ENCODE assay signal across 9 cellular contexts in the genomic region with DNA sequence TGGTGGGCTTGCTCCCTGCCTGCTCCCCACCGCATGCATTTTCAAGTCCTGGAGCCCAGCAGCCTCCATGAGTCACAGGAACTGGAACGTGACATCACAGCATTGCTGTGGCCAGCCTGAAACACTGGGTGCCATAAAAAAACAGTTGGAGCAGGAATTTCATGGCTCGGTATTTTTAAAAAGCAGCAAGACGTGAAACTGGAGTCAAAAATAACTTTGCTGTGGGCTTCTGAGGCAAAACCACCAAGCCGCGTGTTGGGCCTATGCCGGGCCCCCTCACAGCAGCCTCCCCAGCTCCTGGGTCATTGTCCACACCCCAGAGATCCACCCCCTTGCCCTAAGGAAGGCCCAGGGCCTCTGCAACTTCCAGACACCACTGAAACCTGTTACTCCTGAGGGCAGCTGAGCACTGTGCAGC. TPM values are rescaled to one million over a fixed set of nuclear protein-coding genes. Genes with fewer than 3 reads are reported as not detected.
DNase-seq lines count a peak whose midpoint lies in the region; ATAC-seq, FAIRE-seq and TF ChIP-seq lines count a peak whose summit lies in the region.
"Had no signal": no experiment of that assay in that cellular context is flagged by ENCODE, and none has a peak within 500 bp of the region (broad histone marks: within the 10 kb centered on the region; RNA-seq: fewer than 3 reads in every experiment).

No MANE protein-coding gene starts in this region.

- H3K4me1 ChIP-seq in keratinocyte (ENCODE audit: control insufficient read depth, extremely low read depth, insufficient read depth, low read length): peaks cover 8% of the 10 kb centered on the region
- H3K4me1 ChIP-seq in OCI-LY7 (ENCODE audit: insufficient read depth, low read length, poor library complexity, severe bottlenecking): peaks cover 7% of the 10 kb centered on the region

- CTCF ChIA-PET in OCI-LY7 (lab: Charles Lee; ENCODE audit: unreplicated experiment): no interaction called here

- H3K9ac ChIP-seq in keratinocyte (ENCODE audit: control insufficient read depth, extremely low read depth, insufficient read depth, low read length): no peak overlapping the region

- H3K9me2 ChIP-seq in OCI-LY7 (ENCODE audit: insufficient read depth, low read length): no peaks in the 10 kb centered on the region

- H3K36me3 ChIP-seq in brain microvascular endothelial cell (replicated peaks) (no peaks in the 10 kb centered on the region), keratinocyte (ENCODE audit: control insufficient read depth in 2 of 2, extremely low read depth in 1 of 2, insufficient read depth in 2 of 2, low read length in 2 of 2) (peaks cover 2 to 12% of the 10 kb centered on the region in 2 experiments), OCI-LY7 (ENCODE audit: insufficient read depth, low read length) (peaks cover 40% of the 10 kb centered on the region; the same call in 1 of the 2 replicates)

- no peaks in the 10 kb centered on the region for H3K79me2 ChIP-seq in keratinocyte (ENCODE audit: control insufficient read depth, insufficient read depth, low read length)
- no peaks in the 10 kb centered on the region for H3K79me2 ChIP-seq in OCI-LY7 (ENCODE audit: insufficient read depth, low read depth, low read length)

- H3K27ac ChIP-seq in brain microvascular endothelial cell (peak overlapping the region; percentile 85), keratinocyte (ENCODE audit: control insufficient read depth, insufficient read depth, low read length) (peak overlapping the region; percentile 6), temporal lobe (ENCODE audit: low read depth, low read length) (peak overlapping the region; percentile 81), OCI-LY7 (ENCODE audit: low read depth, low read length, poor library complexity, severe bottlenecking) (no peak overlapping the region)

- H4K20me1 ChIP-seq in keratinocyte (ENCODE audit: control insufficient read depth, extremely low read depth, insufficient read depth, low read length): no peaks in the 10 kb centered on the region
- H4K20me1 ChIP-seq in OCI-LY7 (ENCODE audit: insufficient read depth, low read length): no peaks in the 10 kb centered on the region

- ATAC-seq in HG02885 (IDR thresholded peaks at IDR 0.05; ENCODE audit: poor library complexity, unreplicated experiment): no peak

- BruUV-seq in OCI-LY7 (replicated peaks; lab: Mats Ljungman, UMichigan): no TSS peak

- no peaks in the 10 kb centered on the region for H3K27me3 ChIP-seq in brain microvascular endothelial cell (replicated peaks)
- H3K27me3 ChIP-seq in keratinocyte (ENCODE audit: control insufficient read depth, extremely low read depth, insufficient read depth, low read length): no peaks in the 10 kb centered on the region

- H3K27ac Mint-ChIP-seq in HFFc6: peak overlapping the region; percentile 98

- peak; percentile 89 for DNase-seq in HFFc6
- peak; percentile 91 for DNase-seq in brain microvascular endothelial cell
- DNase-seq in keratinocyte (ENCODE audit: low read depth, low spot score): no peak
- no peak for DNase-seq in germinal center (ENCODE audit: low spot score)
- DNase-seq in OCI-LY7 (ENCODE audit: low spot score): no peak
- DNase-seq in NK-92 treated with Interleukin-12 subunit alpha and Interleukin-12 subunit beta, amount 100 ng/mL, for 24 hours (lab: John Stamatoyannopoulos, UW): no peak
- DNase-seq: effector memory CD4-positive, alpha-beta T cell had no signal

- H3K9me3 Mint-ChIP-seq in HFFc6: no peaks in the 10 kb centered on the region

- no peak for FAIRE-seq in keratinocyte (lab: Jason Lieb, UNC)

- peaks cover 72% of the 10 kb centered on the region for H3K4me1 Mint-ChIP-seq in HFFc6 (ENCODE audit: low read depth)

- no peaks in the 10 kb centered on the region; the same call in 1 of the 2 replicates for H3K27me3 Mint-ChIP-seq in HFFc6 (ENCODE audit: insufficient read depth)

- peaks cover 11% of the 10 kb centered on the region for H3K36me3 Mint-ChIP-seq in HFFc6 (ENCODE audit: low read depth)

- no peaks in the 10 kb centered on the region for H3K9me3 ChIP-seq in keratinocyte (ENCODE audit: control insufficient read depth, low read depth, low read length)
- H3K9me3 ChIP-seq in OCI-LY7 (ENCODE audit: low read length): no peaks in the 10 kb centered on the region

- no peaks in the 10 kb centered on the region for H3K9me1 ChIP-seq in keratinocyte (ENCODE audit: control insufficient read depth, extremely low read depth, insufficient read depth, low read length)

- dilution Hi-C loops in keratinocyte (cut with MboI; ENCODE audit: extremely low pct_ligation_motif_present, low sequenced_read_pairs): no loop called here

- no peak overlapping the region for H3K4me3 ChIP-seq in brain microvascular endothelial cell (ENCODE audit: low read depth, low read length)
- no peak overlapping the region for H3K4me3 ChIP-seq in keratinocyte (ENCODE audit: control insufficient read depth in 2 of 3, extremely low read depth in 1 of 3, insufficient read depth in 2 of 3, low read depth in 1 of 3, low read length in 3 of 3)
- no peak overlapping the region for H3K4me3 ChIP-seq in OCI-LY7 (ENCODE audit: low read depth, low read length, poor library complexity, severe bottlenecking)

- peak overlapping the region; percentile 60 for H3K4me3 Mint-ChIP-seq in HFFc6

- H2AFZ ChIP-seq in keratinocyte (ENCODE audit: control insufficient read depth, low read length) (no peak overlapping the region), OCI-LY7 (ENCODE audit: low read length) (no peak overlapping the region)

- intact Hi-C loops in OCI-LY7 (cut with micrococcal nuclease; ENCODE audit: unreplicated experiment): no loop called here

- in situ Hi-C loops in brain microvascular endothelial cell (cut with HindIII; ENCODE audit: low pct_ligation_motif_present, low sequenced_read_pairs): no loop called here

- POLR2A ChIA-PET in OCI-LY7 (lab: Charles Lee): no interaction called here

- no peak overlapping the region for H3K4me2 ChIP-seq in keratinocyte (ENCODE audit: control insufficient read depth, extremely low read depth, insufficient read depth, low read depth, low read length)
- H3K4me2 ChIP-seq in OCI-LY7 (ENCODE audit: low read length): no peak overlapping the region

- TF ChIP-seq CTCF in HFFc6 (IDR thresholded peaks at IDR 0.05) (no peak), brain microvascular endothelial cell (IDR thresholded peaks at IDR 0.05; ENCODE audit: low read depth, low read length, missing control alignments) (no peak), keratinocyte (optimal IDR thresholded peaks at IDR 0.05 in 1 of 3, IDR thresholded peaks at IDR 0.05 in 1 of 3, conservative IDR thresholded peaks at IDR 0.05 in 1 of 3; ENCODE audit: extremely low read depth in 1 of 3, insufficient read depth in 2 of 3, low read length in 3 of 3) (no peak), OCI-LY7 (conservative IDR thresholded peaks at IDR 0.05; ENCODE audit: low read length) (no peak)

RNA-seq across cellular contexts. Expression of gene DUSP7, which starts 33.8 kb away (rescaled TPM):
- 10 to 100 TPM; 31.7 to 43.3 (median 37.4) TPM for total RNA-seq in HFFc6 (2021; fragmentation: NEBNext Ultra II Directional; extraction: Animal tissue kit (Norgen Biotek cat#: 25700))
- 103 to 172 TPM (median 121 TPM) in 3 replicates for polyA plus RNA-seq in keratinocyte
- polyA plus RNA-seq in keratinocyte (2011; ENCODE audit: low read depth): 36.1 TPM
- polyA plus RNA-seq in keratinocyte (2011; cell fraction: cytosol; rRNA removed): 119 and 152 TPM in 2 replicates
- 143 and 170 TPM in 2 replicates for polyA plus RNA-seq in keratinocyte (2011; cell fraction: nucleus; rRNA removed)
- polyA plus RNA-seq in keratinocyte (2012; ENCODE audit: low replicate concordance): 84.5 and 106 TPM in 2 replicates
- 280 to 386 TPM (median 351 TPM) in 3 replicates for polyA minus RNA-seq in keratinocyte
- polyA minus RNA-seq in keratinocyte (2011; cell fraction: cytosol; rRNA and poly(A)+ RNA removed): 419 TPM
- 133 and 142 TPM in 2 replicates for polyA minus RNA-seq in keratinocyte (2011; cell fraction: nucleus; rRNA and poly(A)+ RNA removed)
- total RNA-seq in temporal lobe (7.9 TPM), OCI-LY7 (2022) (13.5 and 14.4 TPM in 2 replicates)
- total RNA-seq in OCI-LY7 (2014; rRNA removed; shearing (Covaris generic)): 8.4 and 11.4 TPM in 2 replicates

Comparison
In these comparisons a context has a peak if more than half of its experiments do, and no peak if none do; other contexts are left out.
1. DNase-seq: peak in HFFc6 (single experiment) and brain microvascular endothelial cell (single experiment); none in keratinocyte (single experiment), germinal center (single experiment), OCI-LY7 (single experiment) and NK-92 treated with Interleukin-12 subunit alpha and Interleukin-12 subunit beta, amount 100 ng/mL, for 24 hours (single experiment).